Comparison of ENCODE assay signal across 13 cellular contexts in the genomic region with DNA sequence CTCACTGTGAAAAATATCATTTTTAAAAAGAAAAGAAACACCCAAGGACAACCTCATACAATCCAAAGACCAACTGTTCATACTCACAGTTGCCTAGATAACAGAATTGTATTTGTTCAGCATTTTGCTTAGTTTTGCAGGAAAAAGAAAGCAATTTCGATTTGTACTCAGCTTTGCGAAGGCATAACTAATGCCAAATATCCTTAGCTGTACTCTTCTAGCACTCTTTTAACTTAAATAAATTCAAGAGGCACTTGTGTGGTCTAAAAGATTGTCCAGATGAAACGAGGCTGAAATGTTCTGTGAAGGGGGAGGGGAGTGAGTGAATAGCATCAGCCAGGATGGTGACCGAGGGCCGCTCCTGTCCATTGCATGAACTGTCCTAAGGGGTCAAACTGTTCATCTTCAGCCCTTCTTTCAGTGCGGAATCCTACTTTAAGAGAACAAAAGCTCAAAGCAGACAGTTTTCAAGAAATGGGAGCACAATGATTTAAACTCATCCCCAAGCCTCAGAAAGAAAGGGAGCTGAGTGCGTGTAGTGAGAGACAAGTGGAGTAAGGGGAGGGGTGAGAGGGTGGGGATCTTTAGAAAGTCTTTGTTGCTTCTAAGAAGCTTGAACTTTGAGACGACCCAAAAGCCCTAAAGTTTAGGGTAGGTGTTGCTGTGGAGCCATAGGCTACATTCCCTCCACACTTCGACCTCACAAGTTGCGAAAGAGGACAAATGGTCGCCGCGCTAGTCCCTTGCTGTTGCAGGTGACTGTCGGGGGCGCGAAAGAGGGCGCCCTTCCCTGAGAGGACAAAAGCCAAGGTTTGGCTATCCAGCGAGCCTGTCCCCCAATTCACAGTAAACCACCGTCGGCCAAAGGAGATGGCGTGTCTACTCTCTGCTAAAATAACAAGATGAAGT.
A peak's percentile ranks its signal among the peaks of the same experiment; 100 is the strongest.
DNase-seq lines count a peak whose midpoint lies in the region; ATAC-seq and TF ChIP-seq lines count a peak whose summit lies in the region.
"Had no signal": no experiment of that assay in that cellular context is flagged by ENCODE, and none has a peak within 500 bp of the region (broad histone marks: within the 10 kb centered on the region; RNA-seq: fewer than 3 reads in every experiment).

No MANE protein-coding gene starts in this region.

- no peak for DNase-seq in iPS DF 6.9 (ENCODE audit: low read depth, low spot score)
- DNase-seq in effector CD4-positive, alpha-beta T cell = no peak
- no peak for DNase-seq in 8988T
- no peak for DNase-seq in NCI-H1092 treated with DMSO at 0.1 percent for 48 hours (lab: John Stamatoyannopoulos, UW)
- DNase-seq: CD8-positive, alpha-beta memory T cell; mesenchymal stem cell; NCI-H2171 treated with DMSO at 0.1 percent for 48 hours; stimulated activated CD4-positive, alpha-beta T cell treated with anti-CD3 and anti-CD28 coated beads, Interleukin-4, amount 100 ng/mL, for 4 hours had no signal

- ATAC-seq in HG02642 (IDR thresholded peaks at IDR 0.05; ENCODE audit: poor library complexity, unreplicated experiment) = no peak

- H3K36me3 ChIP-seq in OCI-LY1 (ENCODE audit: insufficient read depth, low read length) (no peaks in the 10 kb centered on the region), iPS DF 6.9 (ENCODE audit: control insufficient read depth, insufficient read depth, low read length) (no peaks in the 10 kb centered on the region)
- H3K36me3 ChIP-seq: cardiac muscle cell had no signal

- H3K4me2 ChIP-seq in OCI-LY1 (ENCODE audit: low read length) = no peak overlapping the region

- H3K9me3 ChIP-seq in OCI-LY1 (ENCODE audit: low read length) (no peaks in the 10 kb centered on the region), iPS DF 6.9 (ENCODE audit: control insufficient read depth, insufficient read depth, low read length) (no peaks in the 10 kb centered on the region)

- no peaks in the 10 kb centered on the region for H3K9me2 ChIP-seq in OCI-LY1 (ENCODE audit: low read depth, low read length)

- H3K4me1 ChIP-seq in OCI-LY1 (ENCODE audit: insufficient read depth, low read length, severe bottlenecking) (peaks cover 42% of the 10 kb centered on the region), iPS DF 6.9 (ENCODE audit: control insufficient read depth, insufficient read depth, low read length) (no peaks in the 10 kb centered on the region)

- peak overlapping the region; percentile 37; the same call in 1 of the 2 replicates for H3K4me3 ChIP-seq in GM08714 (ENCODE audit: low read length)
- H3K4me3 ChIP-seq in OCI-LY1 (ENCODE audit: low read depth, low read length, poor library complexity, severe bottlenecking) = no peak overlapping the region
- H3K4me3 ChIP-seq in iPS DF 6.9 (ENCODE audit: low read length) = peak overlapping the region; percentile 1; the same call in 1 of the 2 replicates
- H3K4me3 ChIP-seq: cardiac muscle cell had no signal

- no peak overlapping the region for H2AFZ ChIP-seq in OCI-LY1 (ENCODE audit: low read length)

- H4K20me1 ChIP-seq in OCI-LY1 (ENCODE audit: insufficient read depth, low read length) = no peaks in the 10 kb centered on the region

- no CpG with 5 or more reads among the region's 21 CpGs for WGBS in iPS DF 6.9 (ENCODE audit: insufficient coverage, insufficient read length)

- H3K27me3 ChIP-seq in OCI-LY1 (ENCODE audit: insufficient read depth, low read length) (peaks cover under 1% of the 10 kb centered on the region; the same call in 1 of the 2 replicates), iPS DF 6.9 (ENCODE audit: control insufficient read depth, insufficient read depth, low read length) (peaks cover 66% of the 10 kb centered on the region)

- no peaks in the 10 kb centered on the region for H3F3A ChIP-seq in OCI-LY1 (ENCODE audit: insufficient read depth, low read length)

- TF ChIP-seq CTCF in 22Rv1 (IDR thresholded peaks at IDR 0.05) = peak; percentile 26
- peak; percentile 8; the same call in 1 of the 2 replicates for TF ChIP-seq CTCF in OCI-LY1 (IDR thresholded peaks at IDR 0.05; ENCODE audit: low read length)

- H3K9ac ChIP-seq in OCI-LY1 (ENCODE audit: low read length) = no peak overlapping the region

- no peaks in the 10 kb centered on the region for H3K79me2 ChIP-seq in OCI-LY1 (ENCODE audit: insufficient read depth, low read length)

- no peak overlapping the region for H3K27ac ChIP-seq in 22Rv1
- no peak overlapping the region for H3K27ac ChIP-seq in OCI-LY1 (ENCODE audit: low read depth, low read length, poor library complexity, severe bottlenecking)
- H3K27ac ChIP-seq in iPS DF 6.9 (ENCODE audit: low read length) = no peak overlapping the region
- H3K27ac ChIP-seq: cardiac muscle cell had no signal
